33 cellular contexts compared by ENCODE assay signal in genomic region chr1:103307751-103308150, GRCh38.
"Had no signal": no experiment of that assay in that cellular context is flagged by ENCODE, and none has a peak within 500 bp of the region (broad histone marks: within the 10 kb centered on the region; RNA-seq: fewer than 3 reads in every experiment).

No MANE protein-coding gene starts in this region.

- DNase-seq: activated B cell treated with CpG ODN at 0.5 μM for 24 hours; activated CD4-positive, alpha-beta memory T cell treated with anti-CD3 and anti-CD28 coated beads for 36 hours; activated CD4-positive, alpha-beta T cell treated with anti-CD3 and anti-CD28 coated beads for 4 hours; activated CD4-positive, alpha-beta T cell treated with anti-CD3 and anti-CD28 coated beads, Interleukin-2, amount 10 ng/mL, durations not matched to agents 24 days and 14 days; activated CD4-positive, alpha-beta T cell treated with anti-CD3 and anti-CD28 coated beads, Interleukin-2, amount 50 U/mL, for 1 hour; activated CD4-positive, alpha-beta T cell treated with anti-CD3 and anti-CD28 coated beads, Interleukin-2, amount 50 U/mL, for 4 hours; activated CD4-positive, CD25-positive, alpha-beta regulatory T cell treated with anti-CD3 and anti-CD28 coated beads, Interleukin-2, amount 50 U/mL, for 72 hours; activated CD8-positive, alpha-beta memory T cell treated with anti-CD3 and anti-CD28 coated beads, Interleukin-2, amount 50 U/mL, for 4 hours; activated CD8-positive, alpha-beta T cell treated with anti-CD3 and anti-CD28 coated beads for 36 hours; activated effector memory CD4-positive, alpha-beta T cell treated with anti-CD3 and anti-CD28 coated beads, Interleukin-2, amount 50 U/mL, for 16 hours; activated gamma-delta T cell treated with Interleukin-2 at 50 U/mL for 16 hours; activated naive CD4-positive, alpha-beta T cell; activated naive CD4-positive, alpha-beta T cell treated with anti-CD3 and anti-CD28 coated beads for 36 hours; activated naive CD4-positive, alpha-beta T cell treated with anti-CD3 and anti-CD28 coated beads, Interleukin-2, amount 50 U/mL, for 16 hours; activated naive CD8-positive, alpha-beta T cell treated with anti-CD3 and anti-CD28 coated beads for 36 hours; activated T-cell treated with anti-CD3 and anti-CD28 coated beads for 4 hours; activated T-cell treated with anti-CD3 and anti-CD28 coated beads, Interleukin-2, amount 50 U/mL, for 1 hour; activated T-cell treated with anti-CD3 and anti-CD28 coated beads, Interleukin-2, amount 50 U/mL, for 4 hours; activated T-cell treated with anti-CD3 and anti-CD28 coated beads, Interleukin-2, amount 50 U/mL, for 72 hours; adrenal gland; amniotic stem cell; aorta; body of pancreas; brain microvascular endothelial cell; central memory CD4-positive, alpha-beta T cell; T-helper 2 cell; T-helper 9 cell had no signal

- H3K27me3 ChIP-seq: adrenal gland, brain microvascular endothelial cell, breast epithelium had no signal

- FAIRE-seq: astrocyte, TTC549 had no signal

- H3K9me3 ChIP-seq: adrenal gland, body of pancreas, breast epithelium had no signal

- H3K4me3 ChIP-seq: adrenal gland, body of pancreas, breast epithelium had no signal

- H3K27ac ChIP-seq: adrenal gland, body of pancreas, brain microvascular endothelial cell, breast epithelium, VCaP had no signal

- ATAC-seq: activated CD8-positive, alpha-beta T cell treated with anti-CD3 and anti-CD28 coated beads for 36 hours; activated naive CD4-positive, alpha-beta T cell treated with anti-CD3 and anti-CD28 coated beads, Interleukin-2, amount 50 U/mL, for 72 hours; activated T-cell treated with anti-CD3 and anti-CD28 coated beads, Interleukin-2, amount 50 U/mL, for 4 hours; activated T-cell treated with anti-CD3 and anti-CD28 coated beads, Interleukin-2, amount 50 U/mL, for 72 hours; activated T-helper 17 cell treated with anti-CD3 and anti-CD28 coated beads, Interleukin-2, amount 50 U/mL, for 72 hours; body of pancreas had no signal

- H3K4me1 ChIP-seq: adrenal gland, body of pancreas, breast epithelium had no signal

- H3K36me3 ChIP-seq: adrenal gland, brain microvascular endothelial cell, breast epithelium had no signal
